1 cellular context compared by ENCODE assay signal in genomic region chr4:3830774-3831528, GRCh38.
TF ChIP-seq lines count a peak whose summit lies in the region.

No MANE protein-coding gene starts in this region.

TF ChIP-seq in HepG2, 621 proteins besides CTCF, POLR2A, EP300 and RAD21 (continued from another document and continues in another):
- TF ChIP-seq TCF7 (IDR thresholded peaks at IDR 0.05; ENCODE audit: low read depth) (peak; percentile 84), ARID4A (CRISPR knock-in tag; IDR thresholded peaks at IDR 0.05; ENCODE audit: borderline replicate concordance) (peak; percentile 71), CHCHD3 (CRISPR knock-in tag; IDR thresholded peaks at IDR 0.05) (no peak), ZNF678 (CRISPR knock-in tag; IDR thresholded peaks at IDR 0.05) (0 out of 2 replicates have a peak, but pooled peaks have one; percentile 63), CCAR2 (optimal IDR thresholded peaks at IDR 0.05; ENCODE audit: low read depth, low read length) (no peak), ZIK1 (CRISPR knock-in tag; IDR thresholded peaks at IDR 0.05; ENCODE audit: borderline replicate concordance, low read depth) (peak; percentile 71; the same call in 1 of the 2 replicates), PPARG (CRISPR knock-in tag; conservative IDR thresholded peaks at IDR 0.05) (peak; percentile 56), ZMYM3 (CRISPR knock-in tag; IDR thresholded peaks at IDR 0.05) (peak; percentile 77; the same call in 1 of the 2 replicates), ESRRA (CRISPR knock-in tag; IDR thresholded peaks at IDR 0.05; ENCODE audit: low read depth) (peak; percentile 84), ZNF615 (CRISPR knock-in tag; IDR thresholded peaks at IDR 0.05; ENCODE audit: borderline replicate concordance) (peak; percentile 18; the same call in 1 of the 2 replicates), FOXK2 (IDR thresholded peaks at IDR 0.05) (no peak), SMYD3 (CRISPR knock-in tag; IDR thresholded peaks at IDR 0.05) (peak; percentile 24; the same call in 1 of the 2 replicates), ZNF101 (CRISPR knock-in tag; IDR thresholded peaks at IDR 0.05; ENCODE audit: borderline replicate concordance, low read depth) (peak; percentile 71; the same call in 1 of the 2 replicates), PHB2 (IDR thresholded peaks at IDR 0.05; ENCODE audit: partially characterized antibody) (no peak), ZNF124 (CRISPR knock-in tag; IDR thresholded peaks at IDR 0.05) (peak; percentile 69; the same call in 1 of the 2 replicates), ZNF296 (CRISPR knock-in tag; conservative IDR thresholded peaks at IDR 0.05) (0 out of 2 replicates have a peak, but pooled peaks have one; percentile 54), ASH2L (IDR thresholded peaks at IDR 0.05; ENCODE audit: insufficient read length, low read depth, low read length) (peak; percentile 51), KDM6A (CRISPR knock-in tag; IDR thresholded peaks at IDR 0.05; ENCODE audit: low read depth) (peak; percentile 78), ZFX (CRISPR knock-in tag; IDR thresholded peaks at IDR 0.05; ENCODE audit: low read depth) (peak; percentile 88), ZZZ3 (CRISPR knock-in tag; IDR thresholded peaks at IDR 0.05; ENCODE audit: borderline replicate concordance) (peak; percentile 84; the same call in 1 of the 2 replicates), ZSCAN21 (CRISPR knock-in tag; IDR thresholded peaks at IDR 0.05; ENCODE audit: borderline replicate concordance) (peak; percentile 64; the same call in 1 of the 2 replicates), YEATS4 (CRISPR knock-in tag; IDR thresholded peaks at IDR 0.05; ENCODE audit: borderline replicate concordance) (peak; percentile 51; the same call in 1 of the 2 replicates), SMC3 (IDR thresholded peaks at IDR 0.05; ENCODE audit: low read length) (peak; percentile 6; the same call in 1 of the 2 replicates), PCBP1 (IDR thresholded peaks at IDR 0.05; ENCODE audit: borderline replicate concordance, low read depth, low read length) (peak; percentile 71), ATRX (CRISPR knock-in tag; IDR thresholded peaks at IDR 0.05; ENCODE audit: borderline replicate concordance) (no peak), YY1 (IDR thresholded peaks at IDR 0.05; ENCODE audit: insufficient read depth, insufficient replicate concordance, low read depth, low read length) (no peak), CHD4 (IDR thresholded peaks at IDR 0.05; ENCODE audit: borderline replicate concordance, low read length) (no peak), JUN (CRISPR knock-in tag; IDR thresholded peaks at IDR 0.05) (peak; percentile 74; the same call in 1 of the 2 replicates), HIVEP1 (CRISPR knock-in tag; IDR thresholded peaks at IDR 0.05) (peak; percentile 72; the same call in 1 of the 2 replicates), SMARCE1 (IDR thresholded peaks at IDR 0.05; ENCODE audit: borderline replicate concordance) (no peak), ZSCAN25 (CRISPR knock-in tag; IDR thresholded peaks at IDR 0.05) (peak; percentile 85; the same call in 1 of the 2 replicates), NR2F2 (IDR thresholded peaks at IDR 0.05; ENCODE audit: borderline replicate concordance, low read depth) (no peak), REPIN1 (CRISPR knock-in tag; IDR thresholded peaks at IDR 0.05; ENCODE audit: borderline replicate concordance, low read depth) (peak; percentile 66), FOXJ3 (CRISPR knock-in tag; IDR thresholded peaks at IDR 0.05; ENCODE audit: borderline replicate concordance) (peak; percentile 77), ZNF580 (CRISPR knock-in tag; IDR thresholded peaks at IDR 0.05; ENCODE audit: borderline replicate concordance, low read depth) (peak; percentile 68), NFATC3 (CRISPR knock-in tag; IDR thresholded peaks at IDR 0.05) (no peak), NR2F1 (CRISPR knock-in tag; IDR thresholded peaks at IDR 0.05) (peak; percentile 66 to 84), KLF6 (CRISPR knock-in tag; IDR thresholded peaks at IDR 0.05) (no peak), ZNF318 (CRISPR knock-in tag; IDR thresholded peaks at IDR 0.05) (peak; percentile 85; the same call in 1 of the 2 replicates), ZNF878 (CRISPR knock-in tag; IDR thresholded peaks at IDR 0.05) (no peak), ZNF574 (CRISPR knock-in tag; IDR thresholded peaks at IDR 0.05) (peak; percentile 68), ZNF430 (CRISPR knock-in tag; IDR thresholded peaks at IDR 0.05) (peak; percentile 88), HNF4A (CRISPR knock-in tag; IDR thresholded peaks at IDR 0.05) (peak; percentile 39; the same call in 1 of the 2 replicates), NR2C2 (CRISPR knock-in tag; IDR thresholded peaks at IDR 0.05; ENCODE audit: borderline replicate concordance) (peak; percentile 89), TBX3 (IDR thresholded peaks at IDR 0.05; ENCODE audit: borderline replicate concordance) (peak; percentile 5; the same call in 1 of the 2 replicates), ZC3H4 (CRISPR knock-in tag; IDR thresholded peaks at IDR 0.05; ENCODE audit: borderline replicate concordance) (peak; percentile 17; the same call in 1 of the 2 replicates)
- TF ChIP-seq, protein P1, sequence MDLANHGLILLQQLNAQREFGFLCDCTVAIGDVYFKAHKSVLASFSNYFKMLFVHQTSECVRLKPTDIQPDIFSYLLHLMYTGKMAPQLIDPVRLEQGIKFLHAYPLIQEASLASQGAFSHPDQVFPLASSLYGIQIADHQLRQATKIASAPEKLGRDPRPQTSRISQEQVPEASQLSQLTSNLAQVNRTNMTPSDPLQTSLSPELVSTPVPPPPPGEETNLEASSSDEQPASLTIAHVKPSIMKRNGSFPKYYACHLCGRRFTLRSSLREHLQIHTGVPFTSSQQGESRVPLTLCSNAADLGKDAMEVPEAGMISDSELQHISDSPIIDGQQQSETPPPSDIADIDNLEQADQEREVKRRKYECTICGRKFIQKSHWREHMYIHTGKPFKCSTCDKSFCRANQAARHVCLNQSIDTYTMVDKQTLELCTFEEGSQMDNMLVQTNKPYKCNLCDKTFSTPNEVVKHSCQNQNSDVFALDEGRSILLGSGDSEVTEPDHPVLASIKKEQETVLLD (CRISPR knock-in tag; IDR thresholded peaks at IDR 0.05; ENCODE audit: low read depth), result no peak
- TF ChIP-seq, protein P2, sequence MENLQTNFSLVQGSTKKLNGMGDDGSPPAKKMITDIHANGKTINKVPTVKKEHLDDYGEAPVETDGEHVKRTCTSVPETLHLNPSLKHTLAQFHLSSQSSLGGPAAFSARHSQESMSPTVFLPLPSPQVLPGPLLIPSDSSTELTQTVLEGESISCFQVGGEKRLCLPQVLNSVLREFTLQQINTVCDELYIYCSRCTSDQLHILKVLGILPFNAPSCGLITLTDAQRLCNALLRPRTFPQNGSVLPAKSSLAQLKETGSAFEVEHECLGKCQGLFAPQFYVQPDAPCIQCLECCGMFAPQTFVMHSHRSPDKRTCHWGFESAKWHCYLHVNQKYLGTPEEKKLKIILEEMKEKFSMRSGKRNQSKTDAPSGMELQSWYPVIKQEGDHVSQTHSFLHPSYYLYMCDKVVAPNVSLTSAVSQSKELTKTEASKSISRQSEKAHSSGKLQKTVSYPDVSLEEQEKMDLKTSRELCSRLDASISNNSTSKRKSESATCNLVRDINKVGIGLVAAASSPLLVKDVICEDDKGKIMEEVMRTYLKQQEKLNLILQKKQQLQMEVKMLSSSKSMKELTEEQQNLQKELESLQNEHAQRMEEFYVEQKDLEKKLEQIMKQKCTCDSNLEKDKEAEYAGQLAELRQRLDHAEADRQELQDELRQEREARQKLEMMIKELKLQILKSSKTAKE (CRISPR knock-in tag; IDR thresholded peaks at IDR 0.05; ENCODE audit: borderline replicate concordance), result no peak
